In genomic region chr7:154039466-154040165, GRCh38 we compare ENCODE assay signal across 8 cellular contexts. TPM values are rescaled to one million over a fixed set of nuclear protein-coding genes. Genes with fewer than 3 reads are reported as not detected.
DNase-seq lines count a peak whose midpoint lies in the region; ATAC-seq, FAIRE-seq and TF ChIP-seq lines count a peak whose summit lies in the region.
"Not testable (repeated sequence)": the region's sequence is repeated elsewhere in the genome, so short reads cannot be mapped to it uniquely, and the experiment has no call there.

No MANE protein-coding gene starts in this region.

- H3K27ac Mint-ChIP-seq in activated T-cell treated with anti-CD3 and anti-CD28 coated beads, Interleukin-2, amount 50 U/mL, for 72 hours = not testable (repeated sequence)

- TF ChIP-seq CTCF in A549 (IDR thresholded peaks at IDR 0.05); Panc1 (IDR thresholded peaks at IDR 0.05): not testable (repeated sequence)

- peak; percentile 82 to 95; a peak in 5 of 6 replicates for ATAC-seq in A549
- ATAC-seq in GM18870 (IDR thresholded peaks at IDR 0.05; ENCODE audit: unreplicated experiment) = peak; percentile 55
- peak; percentile 89 for ATAC-seq in GM21737 (IDR thresholded peaks at IDR 0.05; ENCODE audit: unreplicated experiment)
- ATAC-seq in HG03108 (IDR thresholded peaks at IDR 0.05; ENCODE audit: unreplicated experiment) = peak; percentile 76
- peak; percentile 90 for ATAC-seq in Panc1
- ATAC-seq in activated T-cell treated with anti-CD3 and anti-CD28 coated beads, Interleukin-2, amount 50 U/mL, for 72 hours (replicated peaks in 1 of 2) = peak; percentile 100
- peak; percentile 86 to 87 for ATAC-seq in left cardiac atrium

- TF ChIP-seq RAD21 in A549 (conservative IDR thresholded peaks at IDR 0.05 in 1 of 2, IDR thresholded peaks at IDR 0.05 in 1 of 2) = not testable (repeated sequence)

- TF ChIP-seq EP300 in A549 (IDR thresholded peaks at IDR 0.05) = not testable (repeated sequence)

- WGBS in A549 (ENCODE audit: missing lambda C conversion rate) = 4% methylated on average over 9 of the region's 13 CpGs

- not testable (repeated sequence) for FAIRE-seq in A549 (lab: Jason Lieb, UNC)

- H3K9me3 Mint-ChIP-seq in activated T-cell treated with anti-CD3 and anti-CD28 coated beads, Interleukin-2, amount 50 U/mL, for 72 hours = not testable (repeated sequence)

- not testable (repeated sequence) for H3K27ac ChIP-seq in A549; Panc1 (ENCODE audit: low read length)

- POLR2A ChIA-PET in A549 (lab: Yijun Ruan, JAX); Panc1 (lab: Charles Lee): not testable (repeated sequence)

- not testable (repeated sequence) for DNase-seq in A549 (ENCODE audit: low read depth in 1 of 2, low spot score in 1 of 2); Panc1 (ENCODE audit: low read depth, low spot score)
- DNase-seq in activated T-cell treated with anti-CD3 and anti-CD28 coated beads, Interleukin-2, amount 50 U/mL, for 72 hours = peak in 1 of 2 donors; percentile 70
- DNase-seq in left cardiac atrium = peak; percentile 60
- DNase-seq in stimulated activated CD4-positive, alpha-beta T cell treated with anti-CD3 and anti-CD28 coated beads, Interleukin-12 subunit alpha, Interleukin-12 subunit beta, amount 100 ng/mL, for 4 hours = peak; percentile 9

- in situ Hi-C loops in Panc1 (cut with HindIII; ENCODE audit: low pct_unique_long_range_greater_than_20kb, low sequenced_read_pairs) = not testable (repeated sequence)

- H3K36me3 ChIP-seq in Panc1 (ENCODE audit: control insufficient read depth, insufficient read depth, low read length) = not testable (repeated sequence)

- H3K4me3 Mint-ChIP-seq in activated T-cell treated with anti-CD3 and anti-CD28 coated beads, Interleukin-2, amount 50 U/mL, for 72 hours = not testable (repeated sequence)

- not testable (repeated sequence) for H3K4me1 Mint-ChIP-seq in activated T-cell treated with anti-CD3 and anti-CD28 coated beads, Interleukin-2, amount 50 U/mL, for 72 hours (ENCODE audit: low read depth)

- CTCF ChIA-PET in A549 (lab: Yijun Ruan, JAX); Panc1 (lab: Charles Lee): not testable (repeated sequence)

- not testable (repeated sequence) for H3K27me3 Mint-ChIP-seq in activated T-cell treated with anti-CD3 and anti-CD28 coated beads, Interleukin-2, amount 50 U/mL, for 72 hours (ENCODE audit: low read depth)

- not testable (repeated sequence) for H3K4me1 ChIP-seq in A549; Panc1 (ENCODE audit: control insufficient read depth, insufficient read depth, low read length)

- H3K36me3 Mint-ChIP-seq in activated T-cell treated with anti-CD3 and anti-CD28 coated beads, Interleukin-2, amount 50 U/mL, for 72 hours (ENCODE audit: insufficient read depth in 2 of 2) = not testable (repeated sequence)

- H3K4me2 ChIP-seq in A549 = not testable (repeated sequence)

- not testable (repeated sequence) for H3K9me3 ChIP-seq in A549; Panc1 (ENCODE audit: control insufficient read depth, insufficient read depth, low read depth, low read length)

- intact Hi-C loops in Panc1 (cut with micrococcal nuclease; ENCODE audit: unreplicated experiment); left cardiac atrium (cut with DNase I): not testable (repeated sequence)

- BruUV-seq in Panc1 (replicated peaks; lab: Mats Ljungman, UMichigan) = not testable (repeated sequence)

- H3K27me3 ChIP-seq in Panc1 (ENCODE audit: control insufficient read depth, insufficient read depth, low read length) = not testable (repeated sequence)

- not testable (repeated sequence) for H3K4me3 ChIP-seq in A549; Panc1 (ENCODE audit: low read depth in 2 of 2, low read length in 2 of 2)

- not testable (repeated sequence) for TF ChIP-seq POLR2A in A549 (IDR thresholded peaks at IDR 0.05; ENCODE audit: low read length)

RNA-seq across cellular contexts. Expression of gene DPP6, which starts 12.6 kb away (rescaled TPM):
- polyA plus RNA-seq in A549 (2011; rRNA removed) (not detected in 2 replicates), A549 (2017; fragmentation: RNase III; extraction: RNeasy Plus Mini Kit Qiagen cat#74134 plus additional on column Dnase treatment) (not detected in 3 replicates)
- not detected in 2 replicates for polyA plus RNA-seq in A549 (2012; cell fraction: cytosol; rRNA removed)
- polyA plus RNA-seq in A549 (2012; cell fraction: nucleus; rRNA removed) = not detected in 2 replicates
- not detected in 2 replicates for polyA minus RNA-seq in A549 (2011; rRNA and poly(A)+ RNA removed)
- total RNA-seq in Panc1 (2021; ENCODE audit: unreplicated experiment) (not detected), left cardiac atrium (under 1 TPM; 0.42 to 0.56 TPM)
- polyA plus RNA-seq in Panc1 (2012; ENCODE audit: insufficient read length) = not detected
- total RNA-seq in activated T-cell treated with anti-CD3 and anti-CD28 coated beads, Interleukin-2, amount 50 U/mL, for 72 hours = not detected
